Comparison of ENCODE assay signal across 1 cellular context in genomic region chr18:35497334-35498197, GRCh38.
TF ChIP-seq lines count a peak whose summit lies in the region.

Gene INO80C (minus strand): TSS chr18:35497960. CDS start chr18:35497874, 86 bp downstream.

TF ChIP-seq in HepG2, 621 proteins besides CTCF, POLR2A, EP300 and RAD21 (continued from another document and continues in another):
- TF ChIP-seq, protein P1, sequence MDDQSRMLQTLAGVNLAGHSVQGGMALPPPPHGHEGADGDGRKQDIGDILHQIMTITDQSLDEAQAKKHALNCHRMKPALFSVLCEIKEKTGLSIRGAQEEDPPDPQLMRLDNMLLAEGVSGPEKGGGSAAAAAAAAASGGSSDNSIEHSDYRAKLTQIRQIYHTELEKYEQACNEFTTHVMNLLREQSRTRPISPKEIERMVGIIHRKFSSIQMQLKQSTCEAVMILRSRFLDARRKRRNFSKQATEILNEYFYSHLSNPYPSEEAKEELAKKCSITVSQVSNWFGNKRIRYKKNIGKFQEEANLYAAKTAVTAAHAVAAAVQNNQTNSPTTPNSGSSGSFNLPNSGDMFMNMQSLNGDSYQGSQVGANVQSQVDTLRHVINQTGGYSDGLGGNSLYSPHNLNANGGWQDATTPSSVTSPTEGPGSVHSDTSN (CRISPR knock-in tag; IDR thresholded peaks at IDR 0.05; ENCODE audit: borderline replicate concordance), result no peak
- no peak for TF ChIP-seq SSRP1 (CRISPR knock-in tag; IDR thresholded peaks at IDR 0.05)
- TF ChIP-seq MIER2 (CRISPR knock-in tag; IDR thresholded peaks at IDR 0.05), result peak; percentile 79
- peak; percentile 86 for TF ChIP-seq REPIN1 (CRISPR knock-in tag; IDR thresholded peaks at IDR 0.05; ENCODE audit: borderline replicate concordance, low read depth)
- TF ChIP-seq ARID2 (CRISPR knock-in tag; IDR thresholded peaks at IDR 0.05; ENCODE audit: borderline replicate concordance), result no peak
- TF ChIP-seq, protein P2, sequence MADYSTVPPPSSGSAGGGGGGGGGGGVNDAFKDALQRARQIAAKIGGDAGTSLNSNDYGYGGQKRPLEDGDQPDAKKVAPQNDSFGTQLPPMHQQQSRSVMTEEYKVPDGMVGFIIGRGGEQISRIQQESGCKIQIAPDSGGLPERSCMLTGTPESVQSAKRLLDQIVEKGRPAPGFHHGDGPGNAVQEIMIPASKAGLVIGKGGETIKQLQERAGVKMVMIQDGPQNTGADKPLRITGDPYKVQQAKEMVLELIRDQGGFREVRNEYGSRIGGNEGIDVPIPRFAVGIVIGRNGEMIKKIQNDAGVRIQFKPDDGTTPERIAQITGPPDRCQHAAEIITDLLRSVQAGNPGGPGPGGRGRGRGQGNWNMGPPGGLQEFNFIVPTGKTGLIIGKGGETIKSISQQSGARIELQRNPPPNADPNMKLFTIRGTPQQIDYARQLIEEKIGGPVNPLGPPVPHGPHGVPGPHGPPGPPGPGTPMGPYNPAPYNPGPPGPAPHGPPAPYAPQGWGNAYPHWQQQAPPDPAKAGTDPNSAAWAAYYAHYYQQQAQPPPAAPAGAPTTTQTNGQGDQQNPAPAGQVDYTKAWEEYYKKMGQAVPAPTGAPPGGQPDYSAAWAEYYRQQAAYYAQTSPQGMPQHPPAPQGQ (CRISPR knock-in tag; IDR thresholded peaks at IDR 0.05; ENCODE audit: borderline replicate concordance), result peak; percentile 14; the same call in 1 of the 2 replicates
- 0 out of 2 replicates have a peak, but pooled peaks have one; percentile 3 for TF ChIP-seq ZSCAN21 (CRISPR knock-in tag; IDR thresholded peaks at IDR 0.05; ENCODE audit: borderline replicate concordance)
- TF ChIP-seq MAFF (IDR thresholded peaks at IDR 0.05; ENCODE audit: low read depth, low read length), result no peak
- TF ChIP-seq MEF2D (CRISPR knock-in tag; IDR thresholded peaks at IDR 0.05), result peak; percentile 43; the same call in 1 of the 2 replicates
- peak; percentile 27; the same call in 1 of the 2 replicates for TF ChIP-seq ZNF709 (CRISPR knock-in tag; IDR thresholded peaks at IDR 0.05)
- TF ChIP-seq ZNF550 (CRISPR knock-in tag; IDR thresholded peaks at IDR 0.05; ENCODE audit: borderline replicate concordance), result no peak
- no peak for TF ChIP-seq ATM (IDR thresholded peaks at IDR 0.05; ENCODE audit: borderline replicate concordance)
- peak; percentile 31 for TF ChIP-seq TBL1XR1 (IDR thresholded peaks at IDR 0.05; ENCODE audit: borderline replicate concordance, low read length, partially characterized antibody)
- TF ChIP-seq ZNF747 (CRISPR knock-in tag; IDR thresholded peaks at IDR 0.05; ENCODE audit: borderline replicate concordance), result peak; percentile 29
- TF ChIP-seq SMYD3 (CRISPR knock-in tag; IDR thresholded peaks at IDR 0.05), result peak; percentile 34; the same call in 1 of the 2 replicates
- TF ChIP-seq, protein P3, sequence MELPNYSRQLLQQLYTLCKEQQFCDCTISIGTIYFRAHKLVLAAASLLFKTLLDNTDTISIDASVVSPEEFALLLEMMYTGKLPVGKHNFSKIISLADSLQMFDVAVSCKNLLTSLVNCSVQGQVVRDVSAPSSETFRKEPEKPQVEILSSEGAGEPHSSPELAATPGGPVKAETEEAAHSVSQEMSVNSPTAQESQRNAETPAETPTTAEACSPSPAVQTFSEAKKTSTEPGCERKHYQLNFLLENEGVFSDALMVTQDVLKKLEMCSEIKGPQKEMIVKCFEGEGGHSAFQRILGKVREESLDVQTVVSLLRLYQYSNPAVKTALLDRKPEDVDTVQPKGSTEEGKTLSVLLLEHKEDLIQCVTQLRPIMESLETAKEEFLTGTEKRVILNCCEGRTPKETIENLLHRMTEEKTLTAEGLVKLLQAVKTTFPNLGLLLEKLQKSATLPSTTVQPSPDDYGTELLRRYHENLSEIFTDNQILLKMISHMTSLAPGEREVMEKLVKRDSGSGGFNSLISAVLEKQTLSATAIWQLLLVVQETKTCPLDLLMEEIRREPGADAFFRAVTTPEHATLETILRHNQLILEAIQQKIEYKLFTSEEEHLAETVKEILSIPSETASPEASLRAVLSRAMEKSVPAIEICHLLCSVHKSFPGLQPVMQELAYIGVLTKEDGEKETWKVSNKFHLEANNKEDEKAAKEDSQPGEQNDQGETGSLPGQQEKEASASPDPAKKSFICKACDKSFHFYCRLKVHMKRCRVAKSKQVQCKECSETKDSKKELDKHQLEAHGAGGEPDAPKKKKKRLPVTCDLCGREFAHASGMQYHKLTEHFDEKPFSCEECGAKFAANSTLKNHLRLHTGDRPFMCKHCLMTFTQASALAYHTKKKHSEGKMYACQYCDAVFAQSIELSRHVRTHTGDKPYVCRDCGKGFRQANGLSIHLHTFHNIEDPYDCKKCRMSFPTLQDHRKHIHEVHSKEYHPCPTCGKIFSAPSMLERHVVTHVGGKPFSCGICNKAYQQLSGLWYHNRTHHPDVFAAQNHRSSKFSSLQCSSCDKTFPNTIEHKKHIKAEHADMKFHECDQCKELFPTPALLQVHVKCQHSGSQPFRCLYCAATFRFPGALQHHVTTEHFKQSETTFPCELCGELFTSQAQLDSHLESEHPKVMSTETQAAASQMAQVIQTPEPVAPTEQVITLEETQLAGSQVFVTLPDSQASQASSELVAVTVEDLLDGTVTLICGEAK (IDR thresholded peaks at IDR 0.05), result no peak
- TF ChIP-seq, protein P3 (CRISPR knock-in tag; IDR thresholded peaks at IDR 0.05), result peak; percentile 79
- no peak for TF ChIP-seq SAFB2 (CRISPR knock-in tag; IDR thresholded peaks at IDR 0.05; ENCODE audit: borderline replicate concordance, low read depth)
- TF ChIP-seq E2F2 (CRISPR knock-in tag; IDR thresholded peaks at IDR 0.05; ENCODE audit: borderline replicate concordance), result peak; percentile 37; the same call in 1 of the 2 replicates
- TF ChIP-seq ZNF607 (CRISPR knock-in tag; IDR thresholded peaks at IDR 0.05; ENCODE audit: borderline replicate concordance), result no peak; the same call in 1 of the 2 replicates
- TF ChIP-seq ZSCAN20 (CRISPR knock-in tag; IDR thresholded peaks at IDR 0.05; ENCODE audit: borderline replicate concordance), result no peak
- TF ChIP-seq, protein P4, sequence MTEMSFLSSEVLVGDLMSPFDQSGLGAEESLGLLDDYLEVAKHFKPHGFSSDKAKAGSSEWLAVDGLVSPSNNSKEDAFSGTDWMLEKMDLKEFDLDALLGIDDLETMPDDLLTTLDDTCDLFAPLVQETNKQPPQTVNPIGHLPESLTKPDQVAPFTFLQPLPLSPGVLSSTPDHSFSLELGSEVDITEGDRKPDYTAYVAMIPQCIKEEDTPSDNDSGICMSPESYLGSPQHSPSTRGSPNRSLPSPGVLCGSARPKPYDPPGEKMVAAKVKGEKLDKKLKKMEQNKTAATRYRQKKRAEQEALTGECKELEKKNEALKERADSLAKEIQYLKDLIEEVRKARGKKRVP (CRISPR knock-in tag; IDR thresholded peaks at IDR 0.05), result peak in 1 of 2 experiments; percentile 55; a peak in 1 of 4 replicates
- no peak; the same call in none of the 2 replicates for TF ChIP-seq ZMAT3 (CRISPR knock-in tag; conservative IDR thresholded peaks at IDR 0.05)
- no peak for TF ChIP-seq RERE (CRISPR knock-in tag; IDR thresholded peaks at IDR 0.05; ENCODE audit: low read depth)
- peak; percentile 80; the same call in 1 of the 2 replicates for TF ChIP-seq ZNF761 (CRISPR knock-in tag; conservative IDR thresholded peaks at IDR 0.05)
- no peak for TF ChIP-seq SYNCRIP (IDR thresholded peaks at IDR 0.05; ENCODE audit: insufficient read depth, low read depth, low read length)
- peak; percentile 57 for TF ChIP-seq SKI (IDR thresholded peaks at IDR 0.05; ENCODE audit: partially characterized antibody)
- TF ChIP-seq, protein P5, sequence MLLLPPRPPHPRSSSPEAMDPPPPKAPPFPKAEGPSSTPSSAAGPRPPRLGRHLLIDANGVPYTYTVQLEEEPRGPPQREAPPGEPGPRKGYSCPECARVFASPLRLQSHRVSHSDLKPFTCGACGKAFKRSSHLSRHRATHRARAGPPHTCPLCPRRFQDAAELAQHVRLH (CRISPR knock-in tag; IDR thresholded peaks at IDR 0.05; ENCODE audit: borderline replicate concordance, low read depth), result peak; percentile 93; the same call in 1 of the 2 replicates
- peak; percentile 85; the same call in 1 of the 2 replicates for TF ChIP-seq ZNF430 (CRISPR knock-in tag; IDR thresholded peaks at IDR 0.05)
- TF ChIP-seq ZNF180 (CRISPR knock-in tag; IDR thresholded peaks at IDR 0.05; ENCODE audit: borderline replicate concordance, low read depth), result no peak
- peak; percentile 93 for TF ChIP-seq ZSCAN9 (CRISPR knock-in tag; IDR thresholded peaks at IDR 0.05; ENCODE audit: borderline replicate concordance)
- TF ChIP-seq NR2F6 (IDR thresholded peaks at IDR 0.05), result no peak
- TF ChIP-seq NR2F6 (CRISPR knock-in tag; IDR thresholded peaks at IDR 0.05), result 0 out of 2 replicates have a peak, but pooled peaks have one; percentile 34
- no peak for TF ChIP-seq ZNF530 (CRISPR knock-in tag; IDR thresholded peaks at IDR 0.05; ENCODE audit: low read depth)
- TF ChIP-seq ZC3H4 (CRISPR knock-in tag; IDR thresholded peaks at IDR 0.05; ENCODE audit: borderline replicate concordance), result no peak
- TF ChIP-seq, protein P6, sequence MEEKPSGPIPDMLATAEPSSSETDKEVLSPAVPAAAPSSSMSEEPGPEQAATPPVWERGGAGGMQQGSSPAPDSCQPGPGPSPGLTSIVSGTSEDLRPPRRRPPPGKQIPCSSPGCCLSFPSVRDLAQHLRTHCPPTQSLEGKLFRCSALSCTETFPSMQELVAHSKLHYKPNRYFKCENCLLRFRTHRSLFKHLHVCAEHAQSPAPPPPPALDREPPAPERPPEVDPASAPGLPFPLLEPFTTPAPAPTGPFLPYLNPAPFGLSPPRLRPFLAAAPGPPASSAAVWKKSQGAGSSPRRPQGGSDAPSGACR (CRISPR knock-in tag; IDR thresholded peaks at IDR 0.05), result no peak
- TF ChIP-seq SPEN (CRISPR knock-in tag; IDR thresholded peaks at IDR 0.05; ENCODE audit: low read depth), result peak; percentile 87
- TF ChIP-seq AKAP8 (CRISPR knock-in tag; IDR thresholded peaks at IDR 0.05), result no peak; the same call in 1 of the 2 replicates
- no peak; the same call in none of the 2 replicates for TF ChIP-seq TOPORS (CRISPR knock-in tag; IDR thresholded peaks at IDR 0.05)
- TF ChIP-seq ZSCAN25 (CRISPR knock-in tag; IDR thresholded peaks at IDR 0.05), result no peak
- no peak for TF ChIP-seq HDAC6 (IDR thresholded peaks at IDR 0.05; ENCODE audit: low read depth, low read length)
- TF ChIP-seq MTA3 (CRISPR knock-in tag; IDR thresholded peaks at IDR 0.05), result no peak
